ENCODE assay signal across 1 cellular context in genomic region chr19:1173160-1173844, GRCh38.
TF ChIP-seq lines count a peak whose summit lies in the region.

No MANE protein-coding gene starts in this region.

TF ChIP-seq in HepG2, 621 proteins besides CTCF, POLR2A, EP300 and RAD21 (continued from another document and continues in another):
- TF ChIP-seq, protein P1, sequence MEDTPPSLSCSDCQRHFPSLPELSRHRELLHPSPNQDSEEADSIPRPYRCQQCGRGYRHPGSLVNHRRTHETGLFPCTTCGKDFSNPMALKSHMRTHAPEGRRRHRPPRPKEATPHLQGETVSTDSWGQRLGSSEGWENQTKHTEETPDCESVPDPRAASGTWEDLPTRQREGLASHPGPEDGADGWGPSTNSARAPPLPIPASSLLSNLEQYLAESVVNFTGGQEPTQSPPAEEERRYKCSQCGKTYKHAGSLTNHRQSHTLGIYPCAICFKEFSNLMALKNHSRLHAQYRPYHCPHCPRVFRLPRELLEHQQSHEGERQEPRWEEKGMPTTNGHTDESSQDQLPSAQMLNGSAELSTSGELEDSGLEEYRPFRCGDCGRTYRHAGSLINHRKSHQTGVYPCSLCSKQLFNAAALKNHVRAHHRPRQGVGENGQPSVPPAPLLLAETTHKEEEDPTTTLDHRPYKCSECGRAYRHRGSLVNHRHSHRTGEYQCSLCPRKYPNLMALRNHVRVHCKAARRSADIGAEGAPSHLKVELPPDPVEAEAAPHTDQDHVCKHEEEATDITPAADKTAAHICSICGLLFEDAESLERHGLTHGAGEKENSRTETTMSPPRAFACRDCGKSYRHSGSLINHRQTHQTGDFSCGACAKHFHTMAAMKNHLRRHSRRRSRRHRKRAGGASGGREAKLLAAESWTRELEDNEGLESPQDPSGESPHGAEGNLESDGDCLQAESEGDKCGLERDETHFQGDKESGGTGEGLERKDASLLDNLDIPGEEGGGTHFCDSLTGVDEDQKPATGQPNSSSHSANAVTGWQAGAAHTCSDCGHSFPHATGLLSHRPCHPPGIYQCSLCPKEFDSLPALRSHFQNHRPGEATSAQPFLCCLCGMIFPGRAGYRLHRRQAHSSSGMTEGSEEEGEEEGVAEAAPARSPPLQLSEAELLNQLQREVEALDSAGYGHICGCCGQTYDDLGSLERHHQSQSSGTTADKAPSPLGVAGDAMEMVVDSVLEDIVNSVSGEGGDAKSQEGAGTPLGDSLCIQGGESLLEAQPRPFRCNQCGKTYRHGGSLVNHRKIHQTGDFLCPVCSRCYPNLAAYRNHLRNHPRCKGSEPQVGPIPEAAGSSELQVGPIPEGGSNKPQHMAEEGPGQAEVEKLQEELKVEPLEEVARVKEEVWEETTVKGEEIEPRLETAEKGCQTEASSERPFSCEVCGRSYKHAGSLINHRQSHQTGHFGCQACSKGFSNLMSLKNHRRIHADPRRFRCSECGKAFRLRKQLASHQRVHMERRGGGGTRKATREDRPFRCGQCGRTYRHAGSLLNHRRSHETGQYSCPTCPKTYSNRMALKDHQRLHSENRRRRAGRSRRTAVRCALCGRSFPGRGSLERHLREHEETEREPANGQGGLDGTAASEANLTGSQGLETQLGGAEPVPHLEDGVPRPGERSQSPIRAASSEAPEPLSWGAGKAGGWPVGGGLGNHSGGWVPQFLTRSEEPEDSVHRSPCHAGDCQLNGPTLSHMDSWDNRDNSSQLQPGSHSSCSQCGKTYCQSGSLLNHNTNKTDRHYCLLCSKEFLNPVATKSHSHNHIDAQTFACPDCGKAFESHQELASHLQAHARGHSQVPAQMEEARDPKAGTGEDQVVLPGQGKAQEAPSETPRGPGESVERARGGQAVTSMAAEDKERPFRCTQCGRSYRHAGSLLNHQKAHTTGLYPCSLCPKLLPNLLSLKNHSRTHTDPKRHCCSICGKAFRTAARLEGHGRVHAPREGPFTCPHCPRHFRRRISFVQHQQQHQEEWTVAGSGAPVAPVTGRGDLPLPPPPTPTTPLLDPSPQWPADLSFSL (CRISPR knock-in tag; IDR thresholded peaks at IDR 0.05), result no peak
- TF ChIP-seq, protein P2, sequence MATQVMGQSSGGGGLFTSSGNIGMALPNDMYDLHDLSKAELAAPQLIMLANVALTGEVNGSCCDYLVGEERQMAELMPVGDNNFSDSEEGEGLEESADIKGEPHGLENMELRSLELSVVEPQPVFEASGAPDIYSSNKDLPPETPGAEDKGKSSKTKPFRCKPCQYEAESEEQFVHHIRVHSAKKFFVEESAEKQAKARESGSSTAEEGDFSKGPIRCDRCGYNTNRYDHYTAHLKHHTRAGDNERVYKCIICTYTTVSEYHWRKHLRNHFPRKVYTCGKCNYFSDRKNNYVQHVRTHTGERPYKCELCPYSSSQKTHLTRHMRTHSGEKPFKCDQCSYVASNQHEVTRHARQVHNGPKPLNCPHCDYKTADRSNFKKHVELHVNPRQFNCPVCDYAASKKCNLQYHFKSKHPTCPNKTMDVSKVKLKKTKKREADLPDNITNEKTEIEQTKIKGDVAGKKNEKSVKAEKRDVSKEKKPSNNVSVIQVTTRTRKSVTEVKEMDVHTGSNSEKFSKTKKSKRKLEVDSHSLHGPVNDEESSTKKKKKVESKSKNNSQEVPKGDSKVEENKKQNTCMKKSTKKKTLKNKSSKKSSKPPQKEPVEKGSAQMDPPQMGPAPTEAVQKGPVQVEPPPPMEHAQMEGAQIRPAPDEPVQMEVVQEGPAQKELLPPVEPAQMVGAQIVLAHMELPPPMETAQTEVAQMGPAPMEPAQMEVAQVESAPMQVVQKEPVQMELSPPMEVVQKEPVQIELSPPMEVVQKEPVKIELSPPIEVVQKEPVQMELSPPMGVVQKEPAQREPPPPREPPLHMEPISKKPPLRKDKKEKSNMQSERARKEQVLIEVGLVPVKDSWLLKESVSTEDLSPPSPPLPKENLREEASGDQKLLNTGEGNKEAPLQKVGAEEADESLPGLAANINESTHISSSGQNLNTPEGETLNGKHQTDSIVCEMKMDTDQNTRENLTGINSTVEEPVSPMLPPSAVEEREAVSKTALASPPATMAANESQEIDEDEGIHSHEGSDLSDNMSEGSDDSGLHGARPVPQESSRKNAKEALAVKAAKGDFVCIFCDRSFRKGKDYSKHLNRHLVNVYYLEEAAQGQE (IDR thresholded peaks at IDR 0.05; ENCODE audit: borderline replicate concordance in 1 of 2, low read depth in 1 of 2, low read length in 2 of 2), result no peak
- TF ChIP-seq ZNF160 (CRISPR knock-in tag; IDR thresholded peaks at IDR 0.05) (no peak), SOX13 (IDR thresholded peaks at IDR 0.05) (no peak), SOX13 (CRISPR knock-in tag; conservative IDR thresholded peaks at IDR 0.05 in 1 of 2, IDR thresholded peaks at IDR 0.05 in 1 of 2) (no peak), HINFP (CRISPR knock-in tag; IDR thresholded peaks at IDR 0.05; ENCODE audit: low read depth) (no peak), ZNF562 (CRISPR knock-in tag; IDR thresholded peaks at IDR 0.05; ENCODE audit: borderline replicate concordance) (no peak), NPAS2 (CRISPR knock-in tag; IDR thresholded peaks at IDR 0.05; ENCODE audit: borderline replicate concordance) (no peak), SRSF9 (IDR thresholded peaks at IDR 0.05; ENCODE audit: borderline replicate concordance, insufficient read depth, low read depth, low read length, poor library complexity, severe bottlenecking) (no peak), SP140L (CRISPR knock-in tag; IDR thresholded peaks at IDR 0.05; ENCODE audit: borderline replicate concordance) (no peak), ZNF292 (CRISPR knock-in tag; IDR thresholded peaks at IDR 0.05; ENCODE audit: borderline replicate concordance, low read depth) (no peak), IRF2 (CRISPR knock-in tag; IDR thresholded peaks at IDR 0.05) (no peak), MTA1 (CRISPR knock-in tag; IDR thresholded peaks at IDR 0.05; ENCODE audit: borderline replicate concordance) (no peak), LCORL (IDR thresholded peaks at IDR 0.05) (no peak), LCORL (CRISPR knock-in tag; IDR thresholded peaks at IDR 0.05) (peak; percentile 41; the same call in 1 of the 2 replicates), MEIS1 (CRISPR knock-in tag; IDR thresholded peaks at IDR 0.05; ENCODE audit: borderline replicate concordance) (no peak), ZNF678 (CRISPR knock-in tag; IDR thresholded peaks at IDR 0.05) (no peak), RERE (CRISPR knock-in tag; IDR thresholded peaks at IDR 0.05; ENCODE audit: low read depth) (no peak), IKZF5 (CRISPR knock-in tag; IDR thresholded peaks at IDR 0.05) (no peak), ZNF484 (CRISPR knock-in tag; IDR thresholded peaks at IDR 0.05; ENCODE audit: borderline replicate concordance, low read depth) (no peak), ZNF101 (CRISPR knock-in tag; IDR thresholded peaks at IDR 0.05; ENCODE audit: borderline replicate concordance, low read depth) (no peak), CEBPB (IDR thresholded peaks at IDR 0.05; ENCODE audit: borderline replicate concordance, low read depth, low read length) (no peak), ZNF430 (CRISPR knock-in tag; IDR thresholded peaks at IDR 0.05) (no peak), ZNF879 (CRISPR knock-in tag; IDR thresholded peaks at IDR 0.05) (no peak), TBP (CRISPR knock-in tag; IDR thresholded peaks at IDR 0.05) (no peak)
- TF ChIP-seq, protein P3, sequence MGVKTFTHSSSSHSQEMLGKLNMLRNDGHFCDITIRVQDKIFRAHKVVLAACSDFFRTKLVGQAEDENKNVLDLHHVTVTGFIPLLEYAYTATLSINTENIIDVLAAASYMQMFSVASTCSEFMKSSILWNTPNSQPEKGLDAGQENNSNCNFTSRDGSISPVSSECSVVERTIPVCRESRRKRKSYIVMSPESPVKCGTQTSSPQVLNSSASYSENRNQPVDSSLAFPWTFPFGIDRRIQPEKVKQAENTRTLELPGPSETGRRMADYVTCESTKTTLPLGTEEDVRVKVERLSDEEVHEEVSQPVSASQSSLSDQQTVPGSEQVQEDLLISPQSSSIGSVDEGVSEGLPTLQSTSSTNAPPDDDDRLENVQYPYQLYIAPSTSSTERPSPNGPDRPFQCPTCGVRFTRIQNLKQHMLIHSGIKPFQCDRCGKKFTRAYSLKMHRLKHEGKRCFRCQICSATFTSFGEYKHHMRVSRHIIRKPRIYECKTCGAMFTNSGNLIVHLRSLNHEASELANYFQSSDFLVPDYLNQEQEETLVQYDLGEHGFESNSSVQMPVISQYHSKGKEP (CRISPR knock-in tag; IDR thresholded peaks at IDR 0.05), result no peak
- TF ChIP-seq, protein P4, sequence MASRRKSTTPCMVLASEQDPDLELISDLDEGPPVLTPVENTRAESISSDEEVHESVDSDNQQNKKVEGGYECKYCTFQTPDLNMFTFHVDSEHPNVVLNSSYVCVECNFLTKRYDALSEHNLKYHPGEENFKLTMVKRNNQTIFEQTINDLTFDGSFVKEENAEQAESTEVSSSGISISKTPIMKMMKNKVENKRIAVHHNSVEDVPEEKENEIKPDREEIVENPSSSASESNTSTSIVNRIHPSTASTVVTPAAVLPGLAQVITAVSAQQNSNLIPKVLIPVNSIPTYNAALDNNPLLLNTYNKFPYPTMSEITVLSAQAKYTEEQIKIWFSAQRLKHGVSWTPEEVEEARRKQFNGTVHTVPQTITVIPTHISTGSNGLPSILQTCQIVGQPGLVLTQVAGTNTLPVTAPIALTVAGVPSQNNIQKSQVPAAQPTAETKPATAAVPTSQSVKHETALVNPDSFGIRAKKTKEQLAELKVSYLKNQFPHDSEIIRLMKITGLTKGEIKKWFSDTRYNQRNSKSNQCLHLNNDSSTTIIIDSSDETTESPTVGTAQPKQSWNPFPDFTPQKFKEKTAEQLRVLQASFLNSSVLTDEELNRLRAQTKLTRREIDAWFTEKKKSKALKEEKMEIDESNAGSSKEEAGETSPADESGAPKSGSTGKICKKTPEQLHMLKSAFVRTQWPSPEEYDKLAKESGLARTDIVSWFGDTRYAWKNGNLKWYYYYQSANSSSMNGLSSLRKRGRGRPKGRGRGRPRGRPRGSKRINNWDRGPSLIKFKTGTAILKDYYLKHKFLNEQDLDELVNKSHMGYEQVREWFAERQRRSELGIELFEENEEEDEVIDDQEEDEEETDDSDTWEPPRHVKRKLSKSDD (CRISPR knock-in tag; IDR thresholded peaks at IDR 0.05; ENCODE audit: low read depth), result no peak
